Comparison of ENCODE assay signal across 8 cellular contexts in the genomic region with DNA sequence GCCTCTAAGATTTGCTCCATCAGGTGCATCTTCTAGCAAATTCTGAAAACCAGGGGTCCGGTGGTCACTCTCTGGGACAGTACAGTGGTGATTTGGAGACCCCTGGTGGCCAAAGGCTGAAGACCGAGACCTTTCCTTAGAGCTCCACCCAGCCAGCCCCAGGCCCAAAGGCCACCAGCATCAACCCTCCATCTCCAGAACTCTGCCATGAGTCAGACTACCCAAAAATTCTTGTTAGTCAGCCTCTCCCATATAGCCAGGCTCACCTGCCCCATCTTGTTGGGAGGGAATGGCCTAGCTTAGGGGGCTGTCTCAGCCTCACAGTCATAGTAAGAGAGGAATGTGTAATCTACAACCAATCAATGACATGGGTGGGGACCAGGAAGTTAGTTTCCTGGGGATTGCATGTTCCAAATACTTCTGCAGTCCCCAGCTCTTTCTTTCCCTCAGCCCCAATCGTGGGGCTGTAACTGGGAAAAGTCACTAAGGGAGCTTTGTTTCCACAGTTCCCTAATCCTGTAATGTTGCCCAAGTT. TPM values are rescaled to one million over a fixed set of nuclear protein-coding genes. Genes with fewer than 3 reads are reported as not detected.
DNase-seq lines count a peak whose midpoint lies in the region; ATAC-seq and TF ChIP-seq lines count a peak whose summit lies in the region.

No MANE protein-coding gene starts in this region.

- ATAC-seq in omental fat pad (ENCODE audit: low FRiP score) (peak; percentile 61), HG02870 (IDR thresholded peaks at IDR 0.05; ENCODE audit: unreplicated experiment) (no peak)

- peak in 1 of 3 donors; percentile 33 for TF ChIP-seq CTCF in omental fat pad (IDR thresholded peaks at IDR 0.05)

- DNase-seq in SIG-M5 treated with dmso at 0.1 percent for 504 hours (lab: John Stamatoyannopoulos, UW; ENCODE audit: unreplicated experiment) (peak; percentile 29), SIG-M5 (lab: John Stamatoyannopoulos, UW) (no peak), NAMALWA (ENCODE audit: low spot score) (peak; percentile 54), foreskin melanocyte (peak; percentile 32), omental fat pad (ENCODE audit: low spot score) (no peak), middle frontal gyrus (ENCODE audit: extremely low spot score, low spot score) (no peak)
- peak; percentile 48 for DNase-seq in activated CD8-positive, alpha-beta memory T cell treated with anti-CD3 and anti-CD28 coated beads, Interleukin-2, amount 50 U/mL, for 4 hours

RNA-seq across cellular contexts. Expression of a gene that starts 9.8 kb away (rescaled TPM):
- 1 to 10 TPM; 2.7 to 6.4 (median 3.7) TPM for total RNA-seq in omental fat pad

RNA-seq across cellular contexts. Expression of a gene that starts 14.4 kb away (rescaled TPM):
- total RNA-seq in omental fat pad = 100 to 1,000 TPM in 1 of 4 donors, 10 to 100 TPM in 3; 76.3 to 104 (median 83.2) TPM

RNA-seq across cellular contexts. Expression of a gene that starts 21.1 kb away (rescaled TPM):
- 100 to 1,000 TPM in 3 of 4 donors, 10 to 100 TPM in 1; 73.3 to 244 (median 115) TPM for total RNA-seq in omental fat pad

RNA-seq across cellular contexts. Expression of a gene that starts 46.2 kb away (rescaled TPM):
- 10 to 100 TPM; 32.6 to 43.5 (median 39.0) TPM for total RNA-seq in omental fat pad

RNA-seq across cellular contexts. Expression of a gene that starts 51.0 kb away (rescaled TPM):
- total RNA-seq in omental fat pad = 1 to 10 TPM in 1 of 4 donors, under 1 TPM in 2, not detected in 1; 0.24 to 1.1 (median 0.44) TPM

Comparison
In these comparisons a context has a peak if more than half of its experiments do, and no peak if none do; other contexts are left out.
1. DNase-seq: peak in SIG-M5 treated with dmso at 0.1 percent for 504 hours (single experiment), NAMALWA (single experiment), activated CD8-positive, alpha-beta memory T cell treated with anti-CD3 and anti-CD28 coated beads, Interleukin-2, amount 50 U/mL, for 4 hours (single experiment) and foreskin melanocyte (single experiment); none in SIG-M5 (single experiment), omental fat pad (single experiment) and middle frontal gyrus (single experiment).